8 cellular contexts compared by ENCODE assay signal in the genomic region with DNA sequence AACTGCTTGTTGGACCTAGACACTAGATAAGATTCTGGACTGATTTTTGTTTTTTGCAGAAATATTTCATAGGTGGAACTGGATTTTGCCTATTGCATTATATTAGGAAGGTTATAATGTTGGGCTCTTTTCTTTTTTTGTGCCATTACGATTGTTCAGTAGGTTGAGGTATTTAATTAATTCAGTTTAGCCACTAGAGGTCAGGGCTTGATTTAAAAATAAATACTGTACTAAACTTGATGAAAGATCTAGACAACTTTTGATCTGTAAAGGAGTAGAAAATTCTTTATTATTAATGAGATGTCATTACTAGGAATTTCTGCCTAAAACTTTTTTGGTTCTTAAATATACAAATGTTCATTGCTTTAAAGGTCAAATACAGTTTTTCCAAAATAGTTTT. TPM values are rescaled to one million over a fixed set of nuclear protein-coding genes. Genes with fewer than 3 reads are reported as not detected.
DNase-seq lines count a peak whose midpoint lies in the region; ATAC-seq and TF ChIP-seq lines count a peak whose summit lies in the region.

No MANE protein-coding gene starts in this region.

- no peaks in the 10 kb centered on the region for H3K27me3 ChIP-seq in PC-9 (ENCODE audit: insufficient read depth, low read depth)

- POLR2A ChIA-PET in PC-9 (lab: Charles Lee; ENCODE audit: unreplicated experiment), result no interaction called here

- peak; percentile 29 for DNase-seq in AG08396 (ENCODE audit: low spot score)
- peak; percentile 21 for DNase-seq in H4 (ENCODE audit: low spot score)
- DNase-seq in PC-9, result no peak
- peak; percentile 29 for DNase-seq in fibroblast of the conjunctiva (ENCODE audit: low read depth)
- DNase-seq in stromal cell of bone marrow (ENCODE audit: low read depth), result peak; percentile 21
- DNase-seq in activated CD4-positive, alpha-beta T cell treated with anti-CD3 and anti-CD28 coated beads for 1 hour, result no peak
- no peak for DNase-seq in nucleus accumbens (lab: John Stamatoyannopoulos, UW)

- H3F3A ChIP-seq in PC-9 (ENCODE audit: insufficient read depth, low read depth), result no peaks in the 10 kb centered on the region

- no peaks in the 10 kb centered on the region for H3K79me2 ChIP-seq in PC-9 (ENCODE audit: low read depth)

- intact Hi-C loops in PC-9 (cut with micrococcal nuclease; ENCODE audit: unreplicated experiment), result loop anchor here (2.0 to 10.0 kb wide), 2 partner anchors 530 to 1838 kb away; no protein-coding TSS in a partner anchor

- H3K4me1 ChIP-seq in PC-9 (replicated peaks; ENCODE audit: insufficient read depth), result no peaks in the 10 kb centered on the region

- no peaks in the 10 kb centered on the region for H3K9me3 ChIP-seq in PC-9 (ENCODE audit: insufficient read depth, low read depth)

- no peak overlapping the region for H3K4me2 ChIP-seq in PC-9

- H3K9me2 ChIP-seq in PC-9 (ENCODE audit: insufficient read depth), result no peaks in the 10 kb centered on the region

- BruUV-seq in PC-9 (replicated peaks; lab: Mats Ljungman, UMichigan), result no TSS peak

- peak; percentile 70 for TF ChIP-seq CTCF in PC-9 (conservative IDR thresholded peaks at IDR 0.05)

- H2AFZ ChIP-seq in PC-9, result no peak overlapping the region

- no peaks in the 10 kb centered on the region for H3K36me3 ChIP-seq in PC-9 (ENCODE audit: low read depth)

- H3K4me3 ChIP-seq in PC-9, result no peak overlapping the region

- ATAC-seq in GM21381 (IDR thresholded peaks at IDR 0.05; ENCODE audit: unreplicated experiment), result no peak

- H4K20me1 ChIP-seq in PC-9 (ENCODE audit: insufficient read depth), result no peaks in the 10 kb centered on the region

- no peak overlapping the region for H3K27ac ChIP-seq in PC-9

- CTCF ChIA-PET in PC-9 (lab: Charles Lee), result no interaction called here

RNA-seq across cellular contexts. Expression of a gene that starts 15.2 kb away (rescaled TPM):
- 23.8 and 24.5 TPM in 2 replicates for total RNA-seq in H4 (2014; rRNA removed; shearing (Covaris generic))
- 30.1 and 44.1 TPM in 2 replicates for total RNA-seq in PC-9 (2021)

RNA-seq across cellular contexts. Expression of a gene that starts 30.8 kb away (rescaled TPM):
- total RNA-seq in H4 (2014; rRNA removed; shearing (Covaris generic)), result not detected in 2 replicates
- not detected in 2 replicates for total RNA-seq in PC-9 (2021)

Comparison
In these comparisons a context has a peak if more than half of its experiments do, and no peak if none do; other contexts are left out.
1. DNase-seq: peak in AG08396 (single experiment), H4 (single experiment), fibroblast of the conjunctiva (single experiment) and stromal cell of bone marrow (single experiment); none in PC-9 (0 of 2), activated CD4-positive, alpha-beta T cell treated with anti-CD3 and anti-CD28 coated beads for 1 hour (single experiment) and nucleus accumbens (0 of 56).